9 cellular contexts compared by ENCODE assay signal in the genomic region with DNA sequence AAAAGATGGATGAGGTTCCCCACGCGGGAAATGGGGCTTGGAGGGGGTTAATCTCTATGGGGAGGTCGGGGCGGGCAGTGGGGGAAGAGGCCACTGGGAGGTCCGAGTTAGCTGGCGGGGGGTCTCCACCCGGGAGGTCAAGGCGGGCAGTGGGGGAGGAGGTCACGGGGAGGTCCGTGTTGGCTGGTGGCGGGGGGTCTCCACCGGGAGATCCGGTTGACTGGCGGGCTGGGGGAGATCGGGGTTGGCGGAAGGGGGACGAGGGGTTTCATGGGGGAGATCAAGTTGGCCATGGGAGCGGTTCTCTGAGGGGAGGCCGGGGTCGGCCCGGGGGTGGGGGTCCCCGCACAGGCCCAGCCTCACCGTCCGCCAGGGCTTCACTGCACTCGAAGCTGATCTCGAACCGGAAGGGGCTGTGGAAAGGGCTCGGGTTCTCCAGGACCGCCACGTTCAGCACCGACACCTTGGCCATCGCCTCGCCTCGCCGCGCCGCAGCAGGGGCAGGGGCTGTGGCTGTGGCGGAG. TPM values are rescaled to one million over a fixed set of nuclear protein-coding genes. Genes with fewer than 3 reads are reported as not detected.
DNase-seq lines count a peak whose midpoint lies in the region; ATAC-seq, FAIRE-seq and TF ChIP-seq lines count a peak whose summit lies in the region.
"Had no signal": no experiment of that assay in that cellular context is flagged by ENCODE, and none has a peak within 500 bp of the region (broad histone marks: within the 10 kb centered on the region; RNA-seq: fewer than 3 reads in every experiment).

No MANE protein-coding gene starts in this region.

- H3K9me3 ChIP-seq in A673 (ENCODE audit: low read depth, low read length, poor library complexity, severe bottlenecking) (no peaks in the 10 kb centered on the region), HEK293 (ENCODE audit: control insufficient read depth, insufficient read depth, low read depth, low read length) (no peaks in the 10 kb centered on the region), K562 (replicated peaks; ENCODE audit: control insufficient read depth, insufficient read depth, low read depth, low read length) (no peaks in the 10 kb centered on the region), mucosa of descending colon (no peaks in the 10 kb centered on the region)

- DNase-seq in A673 (ENCODE audit: low spot score): no peak
- no peak for DNase-seq in K562 (ENCODE audit: extremely low read depth in 1 of 4, low spot score in 3 of 4)
- no peak for DNase-seq in mucosa of descending colon
- no peak for DNase-seq in posterior cingulate gyrus
- DNase-seq in NCI-H446 (lab: John Stamatoyannopoulos, UW): no peak

- H3K4me2 ChIP-seq in K562 (ENCODE audit: insufficient read depth, low read length): peak overlapping the region; percentile 97

- POLR2A ChIA-PET in A673 (lab: Charles Lee; ENCODE audit: low non-redundant PET) (interaction anchor here (0.6 to 0.7 kb wide), 3 partner anchors 187 to 313 kb away, joined by 3 to 7 read pairs (median 3); no protein-coding TSS in a partner anchor), HEK293 (lab: Yijun Ruan, JAX) (interaction anchor here (0.6 to 2.8 kb wide), 42 partner anchors 10 to 553 kb away, joined by 3 to 64 read pairs (median 5); a partner anchor contains a TSS), K562 (lab: Yijun Ruan, JAX) (interaction anchor here (0.6 to 2.4 kb wide), 22 partner anchors 9 to 393 kb away, joined by 3 to 13 read pairs (median 4); a partner anchor contains a TSS)

- ATAC-seq in K562: no peak
- no peak for ATAC-seq in mucosa of descending colon
- no peak for ATAC-seq in HG02840 (IDR thresholded peaks at IDR 0.05; ENCODE audit: low FRiP score, unreplicated experiment)
- ATAC-seq in HG03196 (IDR thresholded peaks at IDR 0.05; ENCODE audit: unreplicated experiment): no peak

- peaks cover 34% of the 10 kb centered on the region for H3K79me2 ChIP-seq in K562 (ENCODE audit: control insufficient read depth, insufficient read depth, low read length)

- H3K27me3 ChIP-seq in A673 (replicated peaks; ENCODE audit: insufficient read depth, low read depth, low read length, poor library complexity) (no peaks in the 10 kb centered on the region), K562 (ENCODE audit: control insufficient read depth in 2 of 2, insufficient read depth in 2 of 2, low read length in 2 of 2) (no peaks in the 10 kb centered on the region)

- TF ChIP-seq POLR2A in K562 (conservative IDR thresholded peaks at IDR 0.05): no peak

- TF ChIP-seq CTCF in A673 (conservative IDR thresholded peaks at IDR 0.05; ENCODE audit: low read depth, low read length): no peak
- TF ChIP-seq CTCF in HEK293 (tag by site-specific recombination; IDR thresholded peaks at IDR 0.05): no peak
- no peak for TF ChIP-seq CTCF in K562 (IDR thresholded peaks at IDR 0.05 in 2 of 3, conservative IDR thresholded peaks at IDR 0.05 in 1 of 3; ENCODE audit: insufficient read depth in 2 of 3, low read depth in 1 of 3, low read length in 3 of 3)
- no peak for TF ChIP-seq CTCF in mucosa of descending colon (IDR thresholded peaks at IDR 0.05)

- peak overlapping the region; percentile 86 to 100 for H3K9ac ChIP-seq in K562 (ENCODE audit: insufficient read depth in 1 of 2, low read depth in 2 of 2, low read length in 2 of 2)

- H3K27ac ChIP-seq in A673 (ENCODE audit: low read depth, low read length, poor library complexity, severe bottlenecking) (peak overlapping the region; percentile 84), HEK293 (ENCODE audit: extremely low read depth, low read depth, low read length) (peak overlapping the region; percentile 76), K562 (ENCODE audit: extremely low read depth, low read depth, low read length) (peak overlapping the region; percentile 94)

- no peak for TF ChIP-seq EP300 in K562 (IDR thresholded peaks at IDR 0.05; ENCODE audit: low read length)

- H3K9me1 ChIP-seq in K562 (ENCODE audit: control insufficient read depth, insufficient read depth, low read length): no peaks in the 10 kb centered on the region

- CTCF ChIA-PET in A673 (lab: Charles Lee) (interaction anchor here (0.5 to 1.4 kb wide), 9 partner anchors 10 to 342 kb away, joined by 3 to 7 read pairs (median 4); no protein-coding TSS in a partner anchor), HEK293 (lab: Yijun Ruan, JAX) (interaction anchor here (0.5 to 3.8 kb wide), 38 partner anchors 10 to 984 kb away, joined by 3 to 31 read pairs (median 4); no protein-coding TSS in a partner anchor), K562 (lab: Yijun Ruan, JAX; ENCODE audit: low intra/inter-chr PET ratio) (interaction anchor here (0.6 to 1.7 kb wide), 6 partner anchors 270 to 351 kb away, joined by 3 to 7 read pairs (median 5); no protein-coding TSS in a partner anchor)

- TF ChIP-seq RAD21 in K562 (CRISPR knock-in tag; conservative IDR thresholded peaks at IDR 0.05 in 1 of 2, IDR thresholded peaks at IDR 0.05 in 1 of 2): no peak

- WGBS in K562 (ENCODE audit: insufficient coverage, low coverage, missing lambda C conversion rate): under 1% methylated on average over 16 of the region's 38 CpGs

- BruUV-seq in A673 (replicated peaks; lab: Mats Ljungman, UMichigan) (no TSS peak), K562 (replicated peaks; lab: Mats Ljungman, UMichigan) (no TSS peak)

- no peaks in the 10 kb centered on the region for H4K20me1 ChIP-seq in K562 (replicated peaks; ENCODE audit: control insufficient read depth, insufficient read depth, low read length)

- in situ Hi-C loops in K562 (cut with MboI): no loop called here

- H3K4me1 ChIP-seq in A673 (ENCODE audit: insufficient read depth, low read length, poor library complexity, severe bottlenecking): peaks cover 21% of the 10 kb centered on the region
- no peaks in the 10 kb centered on the region for H3K4me1 ChIP-seq in HEK293 (ENCODE audit: control insufficient read depth, insufficient read depth, low read length)
- H3K4me1 ChIP-seq in K562 (replicated peaks in 1 of 2; ENCODE audit: control insufficient read depth in 2 of 2, insufficient read depth in 2 of 2, low read length in 2 of 2): peaks cover 12 to 48% of the 10 kb centered on the region in 2 experiments; a peak in 4 of 5 replicates
- peaks cover 16% of the 10 kb centered on the region for H3K4me1 ChIP-seq in mucosa of descending colon (ENCODE audit: low read depth)

- H3K4me3 ChIP-seq in A673 (ENCODE audit: low read depth, low read length, poor library complexity, severe bottlenecking): peak overlapping the region; percentile 89
- H3K4me3 ChIP-seq in HEK293 (ENCODE audit: low read depth, low read length): peak overlapping the region; percentile 90
- H3K4me3 ChIP-seq in K562: peak overlapping the region; percentile 84
- peak overlapping the region; percentile 40 for H3K4me3 ChIP-seq in mucosa of descending colon

- H3K36me3 ChIP-seq in A673 (ENCODE audit: insufficient read depth, low read length, poor library complexity, severe bottlenecking): peaks cover 4% of the 10 kb centered on the region
- H3K36me3 ChIP-seq in HEK293 (ENCODE audit: control insufficient read depth in 2 of 2, insufficient read depth in 1 of 2, low read length in 2 of 2): peaks cover 4 to 12% of the 10 kb centered on the region in 2 experiments; a peak in 2 of 3 replicates
- H3K36me3 ChIP-seq in K562 (ENCODE audit: control insufficient read depth, insufficient read depth, low read length): peaks cover 22% of the 10 kb centered on the region; the same call in 2 of the 3 replicates
- no peaks in the 10 kb centered on the region for H3K36me3 ChIP-seq in mucosa of descending colon (ENCODE audit: low read depth)

- no peak for FAIRE-seq in K562 (lab: Jason Lieb, UNC)

- intact Hi-C loops in A673 (cut with micrococcal nuclease; ENCODE audit: unreplicated experiment) (loop anchor here (5.0 kb wide), 3 partner anchors 211 to 346 kb away; no protein-coding TSS in a partner anchor), K562 (cut with micrococcal nuclease) (loop anchor here (1.0 to 5.0 kb wide), 4 partner anchors 18 to 351 kb away; a partner anchor contains a TSS), mucosa of descending colon (cut with DNase I, micrococcal nuclease) (no loop called here), posterior cingulate gyrus (cut with DNase I) (loop anchor here (1.0 to 5.0 kb wide), 3 partner anchors 18 to 336 kb away; no protein-coding TSS in a partner anchor)

- peak overlapping the region; percentile 88 for H2AFZ ChIP-seq in K562 (ENCODE audit: low read depth, low read length)

RNA-seq across cellular contexts. Expression of a gene that starts 0.3 kb away (rescaled TPM):
- total RNA-seq in A673 (2021): 50.0 and 54.6 TPM in 2 replicates
- 7.9 and 16.6 TPM in 2 replicates for total RNA-seq in K562 (2011; cell fraction: chromatin; rRNA removed; ENCODE audit: low replicate concordance)
- total RNA-seq in K562 (2011; cell fraction: nucleolus; rRNA removed): 18.7 and 23.9 TPM in 2 replicates
- total RNA-seq in K562 (2011; cell fraction: nucleoplasm; rRNA removed): 14.1 and 22.4 TPM in 2 replicates
- total RNA-seq in K562 (2014; rRNA removed): 54.8 and 85.6 TPM in 2 replicates
- 29.4 and 30.7 TPM in 2 replicates for total RNA-seq in K562 (2014; rRNA removed; fragmentation: Illumina TruSeq; extraction: Trizol)
- 38.0 and 39.3 TPM in 2 replicates for total RNA-seq in K562 (2015; rRNA removed; fragmentation: Illumina TruSeq; extraction: Trizol)
- total RNA-seq in K562 (2021): 59.6 and 66.6 TPM in 2 replicates
- 43.1 and 69.4 TPM in 2 replicates for polyA plus RNA-seq in K562 (2011; rRNA removed)
- polyA plus RNA-seq in K562 (2011; cell fraction: cytosol; rRNA removed): 75.6 and 117 TPM in 2 replicates
- polyA plus RNA-seq in K562 (2011; cell fraction: nucleus; rRNA removed): 22.8 and 25.8 TPM in 2 replicates
- 72.6 and 87.5 TPM in 2 replicates for polyA plus RNA-seq in K562 (2012)
- 59.5 and 60.9 TPM in 2 replicates for polyA plus RNA-seq in K562 (2014; fragmentation: Illumina TruSeq; extraction: Trizol)
- 1 to 10 TPM; 6.0 to 8.0 TPM for polyA plus RNA-seq in K562 (2014; fragmentation: Nextera tagmentation; extraction: Ambion mirVana)
- 52.7 and 53.3 TPM in 2 replicates for polyA plus RNA-seq in K562 (2014; rRNA removed)
- 19.4 and 39.5 TPM in 2 replicates for polyA minus RNA-seq in K562 (2011; rRNA and poly(A)+ RNA removed)
- 43.6 and 47.1 TPM in 2 replicates for polyA minus RNA-seq in K562 (2011; cell fraction: cytosol; rRNA and poly(A)+ RNA removed)
- polyA minus RNA-seq in K562 (2011; cell fraction: nucleus; rRNA and poly(A)+ RNA removed): 11.0 and 13.6 TPM in 2 replicates
- total RNA-seq in mucosa of descending colon: 10 to 100 TPM in 1 of 3 donors, 1 to 10 TPM in 2; 2.4 to 21.7 (median 5.5) TPM

RNA-seq across cellular contexts. Expression of a gene that starts 18.5 kb away (rescaled TPM):
- total RNA-seq in A673 (2021) (56.7 and 77.9 TPM in 2 replicates), K562 (2014; rRNA removed) (8.4 and 12.7 TPM in 2 replicates), K562 (2014; rRNA removed; fragmentation: Illumina TruSeq; extraction: Trizol) (10.6 and 13.0 TPM in 2 replicates), K562 (2015; rRNA removed; fragmentation: Illumina TruSeq; extraction: Trizol) (11.9 and 12.2 TPM in 2 replicates), K562 (2021) (57.8 and 63.1 TPM in 2 replicates), mucosa of descending colon (100 to 1,000 TPM in 1 of 3 donors, 10 to 100 TPM in 2; 75.4 to 100 (median 89.1) TPM)
- total RNA-seq in K562 (2011; cell fraction: chromatin; rRNA removed; ENCODE audit: low replicate concordance): 26.1 and 58.3 TPM in 2 replicates
- total RNA-seq in K562 (2011; cell fraction: nucleolus; rRNA removed): 30.5 and 42.7 TPM in 2 replicates
- total RNA-seq in K562 (2011; cell fraction: nucleoplasm; rRNA removed): 28.7 and 35.1 TPM in 2 replicates
- polyA plus RNA-seq in K562 (2011; rRNA removed) (19.9 and 22.9 TPM in 2 replicates), K562 (2014; fragmentation: Illumina TruSeq; extraction: Trizol) (50.6 and 59.4 TPM in 2 replicates), K562 (2014; fragmentation: Nextera tagmentation; extraction: Ambion mirVana) (1 to 10 TPM; 1.2 to 1.7 TPM), K562 (2014; rRNA removed) (37.6 and 39.7 TPM in 2 replicates)
- 18.1 and 22.9 TPM in 2 replicates for polyA plus RNA-seq in K562 (2011; cell fraction: cytosol; rRNA removed)
- 9.4 and 10.8 TPM in 2 replicates for polyA plus RNA-seq in K562 (2011; cell fraction: nucleus; rRNA removed)
- polyA plus RNA-seq in K562 (2012): 53.1 and 56.7 TPM in 2 replicates
- polyA minus RNA-seq in K562 (2011; rRNA and poly(A)+ RNA removed): 16.0 and 20.3 TPM in 2 replicates
- polyA minus RNA-seq in K562 (2011; cell fraction: cytosol; rRNA and poly(A)+ RNA removed): 18.1 and 18.7 TPM in 2 replicates
- 7.5 and 8.3 TPM in 2 replicates for polyA minus RNA-seq in K562 (2011; cell fraction: nucleus; rRNA and poly(A)+ RNA removed)

RNA-seq across cellular contexts. Expression of a gene that starts 45.5 kb away (rescaled TPM):
- total RNA-seq in A673 (2021) (52.9 and 56.0 TPM in 2 replicates), K562 (2014; rRNA removed) (65.4 and 71.9 TPM in 2 replicates), K562 (2014; rRNA removed; fragmentation: Illumina TruSeq; extraction: Trizol) (15.4 and 16.0 TPM in 2 replicates), K562 (2015; rRNA removed; fragmentation: Illumina TruSeq; extraction: Trizol) (43.5 and 51.7 TPM in 2 replicates), K562 (2021) (85.9 and 96.0 TPM in 2 replicates), mucosa of descending colon (10 to 100 TPM; 39.8 to 61.8 (median 49.6) TPM)
- total RNA-seq in K562 (2011; cell fraction: chromatin; rRNA removed; ENCODE audit: low replicate concordance): 9.8 and 27.6 TPM in 2 replicates
- 23.5 and 24.9 TPM in 2 replicates for total RNA-seq in K562 (2011; cell fraction: nucleolus; rRNA removed)
- total RNA-seq in K562 (2011; cell fraction: nucleoplasm; rRNA removed): 12.7 and 15.1 TPM in 2 replicates
- polyA plus RNA-seq in K562 (2011; rRNA removed) (14.3 and 14.8 TPM in 2 replicates), K562 (2014; fragmentation: Illumina TruSeq; extraction: Trizol) (45.7 and 48.9 TPM in 2 replicates), K562 (2014; fragmentation: Nextera tagmentation; extraction: Ambion mirVana) (1 to 10 TPM; 2.9 to 3.1 TPM), K562 (2014; rRNA removed) (44.5 and 47.8 TPM in 2 replicates)
- polyA plus RNA-seq in K562 (2011; cell fraction: cytosol; rRNA removed): 15.9 and 30.2 TPM in 2 replicates
- 34.7 and 64.0 TPM in 2 replicates for polyA plus RNA-seq in K562 (2011; cell fraction: nucleus; rRNA removed)
- polyA plus RNA-seq in K562 (2012): 39.1 and 39.7 TPM in 2 replicates
- 4.1 and 7.6 TPM in 2 replicates for polyA minus RNA-seq in K562 (2011; rRNA and poly(A)+ RNA removed)
- polyA minus RNA-seq in K562 (2011; cell fraction: cytosol; rRNA and poly(A)+ RNA removed): 22.9 and 32.7 TPM in 2 replicates
- polyA minus RNA-seq in K562 (2011; cell fraction: nucleus; rRNA and poly(A)+ RNA removed): 4.8 and 5.0 TPM in 2 replicates

RNA-seq across cellular contexts. Expression of a gene that starts 50.5 kb away (rescaled TPM):
- not detected in 2 replicates for total RNA-seq in A673 (2021)
- total RNA-seq in K562 (2011; cell fraction: chromatin; rRNA removed; ENCODE audit: low replicate concordance): 0.83 and 2.1 TPM in 2 replicates
- total RNA-seq in K562 (2011; cell fraction: nucleolus; rRNA removed): 3.7 and 4.5 TPM in 2 replicates
- total RNA-seq in K562 (2011; cell fraction: nucleoplasm; rRNA removed): 1.8 and 2.1 TPM in 2 replicates
- total RNA-seq in K562 (2014; rRNA removed): 0.45 and 1.5 TPM in 2 replicates
- 0.35 TPM in 1 of 2 replicates, not detected in the other for total RNA-seq in K562 (2014; rRNA removed; fragmentation: Illumina TruSeq; extraction: Trizol)
- 0.29 and 0.53 TPM in 2 replicates for total RNA-seq in K562 (2015; rRNA removed; fragmentation: Illumina TruSeq; extraction: Trizol)
- total RNA-seq in K562 (2021): 1.1 and 2.1 TPM in 2 replicates
- 0.39 and 0.56 TPM in 2 replicates for polyA plus RNA-seq in K562 (2011; rRNA removed)
- polyA plus RNA-seq in K562 (2011; cell fraction: cytosol; rRNA removed): 0.46 and 0.97 TPM in 2 replicates
- 1.2 and 3.8 TPM in 2 replicates for polyA plus RNA-seq in K562 (2011; cell fraction: nucleus; rRNA removed)
- polyA plus RNA-seq in K562 (2012): 0.62 and 0.68 TPM in 2 replicates
- 0.28 and 0.39 TPM in 2 replicates for polyA plus RNA-seq in K562 (2014; fragmentation: Illumina TruSeq; extraction: Trizol)
- not detected for polyA plus RNA-seq in K562 (2014; fragmentation: Nextera tagmentation; extraction: Ambion mirVana)
- 1.8 TPM in 1 of 2 replicates, not detected in the other for polyA plus RNA-seq in K562 (2014; rRNA removed)
- polyA minus RNA-seq in K562 (2011; rRNA and poly(A)+ RNA removed): 0.14 TPM in 1 of 2 replicates, not detected in the other
- polyA minus RNA-seq in K562 (2011; cell fraction: cytosol; rRNA and poly(A)+ RNA removed): not detected in 2 replicates
- polyA minus RNA-seq in K562 (2011; cell fraction: nucleus; rRNA and poly(A)+ RNA removed): 1.5 and 3.0 TPM in 2 replicates
- under 1 TPM in 1 of 3 donors, not detected in 2; 0.27 TPM for total RNA-seq in mucosa of descending colon
- total RNA-seq: subcutaneous adipose tissue had no signal

Comparison
In these comparisons a context has a peak if more than half of its experiments do, and no peak if none do; other contexts are left out.
1. H3K4me3 ChIP-seq: peak in every context shown above with its lines; median percentile 90 in HEK293; 89 in A673; 84 in K562; 40 in mucosa of descending colon.
2. intact Hi-C loops: an anchor here in A673 (5.0 kb wide), K562 (1.0 to 5.0 kb wide) and posterior cingulate gyrus (1.0 to 5.0 kb wide); none called in mucosa of descending colon.